Comparison of ENCODE assay signal across 9 cellular contexts in genomic region chr7:117673367-117673766, GRCh38.
DNase-seq lines count a peak whose midpoint lies in the region; TF ChIP-seq lines count a peak whose summit lies in the region.
"Had no signal": no experiment of that assay in that cellular context is flagged by ENCODE, and none has a peak within 500 bp of the region (broad histone marks: within the 10 kb centered on the region; RNA-seq: fewer than 3 reads in every experiment).

No MANE protein-coding gene starts in this region.

- no peak overlapping the region for H3K23ac ChIP-seq in H9 (ENCODE audit: insufficient read length, low read depth, low read length)

- H3K9me3 ChIP-seq in H9 (ENCODE audit: control insufficient read depth, low read depth, low read length): no peaks in the 10 kb centered on the region
- H3K9me3 ChIP-seq in prostate gland: no peaks in the 10 kb centered on the region

- H3K4me1 ChIP-seq in H9 (ENCODE audit: insufficient read depth, low read length) (peaks cover 7% of the 10 kb centered on the region; the same call in 1 of the 2 replicates), prostate gland (replicated peaks) (no peaks in the 10 kb centered on the region)

- no peak for TF ChIP-seq CTCF in H9 (conservative IDR thresholded peaks at IDR 0.05)
- no peak for TF ChIP-seq CTCF in prostate gland (IDR thresholded peaks at IDR 0.05)
- TF ChIP-seq CTCF in HFFc6 (IDR thresholded peaks at IDR 0.05): no peak

- no peak overlapping the region for H2BK15ac ChIP-seq in H9 (ENCODE audit: low read depth, low read length)

- H3K4me1 Mint-ChIP-seq in H9 (peaks cover 62 to 64% of the 10 kb centered on the region in 2 experiments), HFFc6 (ENCODE audit: low read depth) (no peaks in the 10 kb centered on the region)

- H3K36me3 Mint-ChIP-seq in H9 (ENCODE audit: insufficient read depth in 1 of 3, low read depth in 3 of 3): peaks cover 0 to 6% (median 0%) of the 10 kb centered on the region in 3 experiments; a peak in 2 of 7 replicates
- no peaks in the 10 kb centered on the region for H3K36me3 Mint-ChIP-seq in HFFc6 (ENCODE audit: low read depth)

- no peak overlapping the region for H2BK120ac ChIP-seq in H9 (ENCODE audit: low read depth, low read length, poor library complexity, severe bottlenecking)

- TF ChIP-seq POLR2A in prostate gland (IDR thresholded peaks at IDR 0.05): no peak

- no peak overlapping the region for H4K91ac ChIP-seq in H9 (ENCODE audit: insufficient read length, low read depth, low read length)

- H3K9me3 Mint-ChIP-seq in H9: peaks cover 0 to 3% of the 10 kb centered on the region in 2 experiments; a peak in 1 of 5 replicates
- peaks cover 32% of the 10 kb centered on the region for H3K9me3 Mint-ChIP-seq in HFFc6

- no peak overlapping the region for H2AK5ac ChIP-seq in H9 (ENCODE audit: insufficient read length, low read length)

- H3K36me3 ChIP-seq in prostate gland: no peaks in the 10 kb centered on the region

- peak; percentile 78 for DNase-seq in H9
- DNase-seq in amygdala (lab: John Stamatoyannopoulos, UW): peak in 49 of 56 donors; percentile 6 to 81 (median 47)
- DNase-seq in iPS DF 19.7 (ENCODE audit: low read depth, low spot score): peak; percentile 56
- peak; percentile 54 for DNase-seq in prostate gland (ENCODE audit: low spot score)
- DNase-seq in HuH-7 (ENCODE audit: low spot score): no peak
- no peak for DNase-seq in NCI-H146 treated with DMSO at 0.1 percent for 48 hours (lab: John Stamatoyannopoulos, UW; ENCODE audit: unreplicated experiment)
- DNase-seq in HFFc6: no peak
- no peak for DNase-seq in NCI-H526 (lab: John Stamatoyannopoulos, UW)
- DNase-seq: activated CD8-positive, alpha-beta memory T cell treated with anti-CD3 and anti-CD28 coated beads, Interleukin-2, amount 50 U/mL, for 4 hours had no signal

- no peak overlapping the region for H3K4ac ChIP-seq in H9 (ENCODE audit: low read depth, low read length)

- no peaks in the 10 kb centered on the region for H3K79me1 ChIP-seq in H9 (ENCODE audit: insufficient read depth, low read depth, low read length, poor library complexity, severe bottlenecking)

- H3K4me3 Mint-ChIP-seq in H9: peak overlapping the region; percentile 51 to 73
- H3K4me3 Mint-ChIP-seq in HFFc6: no peak overlapping the region

- no peak overlapping the region for H3K4me3 ChIP-seq in prostate gland

- no peak overlapping the region for H3K56ac ChIP-seq in H9 (ENCODE audit: insufficient read length, low read depth, low read length)

- H3K9ac ChIP-seq in H9 (ENCODE audit: extremely low read depth, insufficient read length, low read length): peak overlapping the region; percentile 3

- no peak overlapping the region for H2AFZ ChIP-seq in H9 (ENCODE audit: low read length)

- H3K18ac ChIP-seq in H9 (ENCODE audit: insufficient read length, low read depth, low read length): no peak overlapping the region

- H3K4me2 ChIP-seq in H9 (ENCODE audit: insufficient read depth, insufficient read length, low read length): peak overlapping the region; percentile 51

- H3K79me2 ChIP-seq in H9 (ENCODE audit: insufficient read depth, low read length): no peaks in the 10 kb centered on the region

- no peak overlapping the region for H3K14ac ChIP-seq in H9 (ENCODE audit: insufficient read depth, low read length)

- no peak overlapping the region for H3K27ac ChIP-seq in H9 (ENCODE audit: insufficient read length, low read depth, low read length)
- H3K27ac ChIP-seq in prostate gland: peak overlapping the region; percentile 28 to 59

- no peaks in the 10 kb centered on the region for H4K20me1 ChIP-seq in H9 (ENCODE audit: control insufficient read depth, insufficient read depth, insufficient read length)

- no peak overlapping the region for H2BK12ac ChIP-seq in H9 (ENCODE audit: insufficient read length, low read depth, low read length)

- intact Hi-C loops in prostate gland (cut with DNase I): loop anchor here (10.0 kb wide), 1 partner anchor 219 kb away; no protein-coding TSS in a partner anchor

- no peak overlapping the region for H4K5ac ChIP-seq in H9 (ENCODE audit: insufficient read length, low read depth, low read length)

- H3T11ph ChIP-seq in H9 (ENCODE audit: low read length): no peak overlapping the region

- H2BK20ac ChIP-seq in H9 (ENCODE audit: low read depth, low read length, poor library complexity, severe bottlenecking): no peak overlapping the region

- no peaks in the 10 kb centered on the region for H3K27me3 Mint-ChIP-seq in H9 (ENCODE audit: low read depth)
- H3K27me3 Mint-ChIP-seq in HFFc6 (ENCODE audit: insufficient read depth): no peaks in the 10 kb centered on the region

- H3K27me3 ChIP-seq in H9 (ENCODE audit: insufficient read depth, low read length) (no peaks in the 10 kb centered on the region), prostate gland (replicated peaks; ENCODE audit: insufficient read depth) (no peaks in the 10 kb centered on the region)

- H3K27ac Mint-ChIP-seq in H9 (peak overlapping the region; percentile 63 to 97 (median 93)), HFFc6 (no peak overlapping the region)

- no CpG with 5 or more reads among the region's 14 CpGs for WGBS in H9 (ENCODE audit: extremely low coverage, insufficient read length, low lambda C conversion rate)
- 51% methylated on average over 14 of the region's 14 CpGs for WGBS in prostate gland

- H2BK5ac ChIP-seq in H9 (ENCODE audit: insufficient read length, low read length): no peak overlapping the region

- H3K23me2 ChIP-seq in H9 (ENCODE audit: insufficient read length, low read depth, low read length, poor library complexity, severe bottlenecking): no peaks in the 10 kb centered on the region

- H4K8ac ChIP-seq in H9 (replicated peaks; ENCODE audit: insufficient read length, low read depth, low read length): no peak overlapping the region

Comparison
In these comparisons a context has a peak if more than half of its experiments do, and no peak if none do; other contexts are left out.
1. DNase-seq: peak in H9 (single experiment), amygdala (49 of 56), iPS DF 19.7 (single experiment) and prostate gland (single experiment); none in HuH-7 (single experiment), NCI-H146 treated with DMSO at 0.1 percent for 48 hours (single experiment), HFFc6 (single experiment) and NCI-H526 (0 of 2).